14 cellular contexts compared by ENCODE assay signal in the genomic region with DNA sequence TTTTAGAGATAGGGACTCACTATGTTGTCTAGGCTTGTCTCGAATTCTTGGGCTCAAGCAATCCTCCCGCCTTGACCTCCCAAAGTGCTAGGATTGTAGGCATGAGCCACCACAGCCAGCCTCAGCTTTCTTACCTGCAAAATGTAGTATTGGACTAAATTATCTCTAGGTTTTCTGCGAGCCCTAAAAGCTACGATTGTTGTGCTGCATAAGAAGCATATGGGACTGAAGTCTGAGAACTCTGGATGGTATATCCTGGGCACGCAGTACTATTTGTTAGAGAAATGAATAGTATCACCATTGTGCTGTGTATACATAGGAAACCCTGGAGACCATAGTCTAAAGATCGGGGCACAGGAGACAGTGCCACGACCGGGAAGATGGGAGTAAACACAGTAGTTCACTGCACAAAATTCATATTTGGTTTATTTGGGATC.
DNase-seq lines count a peak whose midpoint lies in the region; ATAC-seq and TF ChIP-seq lines count a peak whose summit lies in the region.
"Had no signal": no experiment of that assay in that cellular context is flagged by ENCODE, and none has a peak within 500 bp of the region (broad histone marks: within the 10 kb centered on the region; RNA-seq: fewer than 3 reads in every experiment).

No MANE protein-coding gene starts in this region.

- no peak overlapping the region for H3K4me3 Mint-ChIP-seq in CD14-positive monocyte
- H3K4me3 Mint-ChIP-seq in central memory CD8-positive, alpha-beta T cell = no peak overlapping the region
- no peak overlapping the region for H3K4me3 Mint-ChIP-seq in T-helper 2 cell treated with Interferon-gamma antibody and Interleukin-4, amounts not matched to agents 5 μg/mL and 100 μg/mL, for 36 hours
- H3K4me3 Mint-ChIP-seq: activated naive CD4-positive, alpha-beta T cell treated with anti-CD3 and anti-CD28 coated beads for 36 hours; CD8-positive, alpha-beta T cell had no signal

- H2AFZ ChIP-seq in osteoblast (ENCODE audit: low read length) = no peak overlapping the region

- peaks cover 35% of the 10 kb centered on the region for H3K4me1 ChIP-seq in osteoblast (ENCODE audit: insufficient read depth, low read length)

- intact Hi-C loops in CD14-positive monocyte (cut with micrococcal nuclease) = no loop called here

- H3K27ac ChIP-seq in HL-60 (replicated peaks) (peak overlapping the region; percentile 60), osteoblast (ENCODE audit: low read depth, low read length) (peak overlapping the region; percentile 81)

- peaks cover 28% of the 10 kb centered on the region for H3K36me3 ChIP-seq in osteoblast (ENCODE audit: insufficient read depth, low read length)

- DNase-seq in CD14-positive monocyte (ENCODE audit: low spot score) (no peak), HL-60 (ENCODE audit: low read depth in 1 of 2, low spot score in 1 of 2) (no peak), osteoblast (ENCODE audit: insufficient read length, low spot score, missing footprints) (no peak), NCI-H2196 (lab: John Stamatoyannopoulos, UW; ENCODE audit: unreplicated experiment) (no peak), A172 (ENCODE audit: low spot score) (no peak)
- no peak for DNase-seq in central memory CD8-positive, alpha-beta T cell (ENCODE audit: low spot score in 2 of 2)
- DNase-seq in stimulated activated naive CD4-positive, alpha-beta T cell treated with Interleukin-2 at 50 U/mL for 16 hours (lab: John Stamatoyannopoulos, UW) = no peak
- no peak for DNase-seq in T-helper 2 cell treated with Interferon-gamma antibody and Interleukin-4, amounts not matched to agents 5 μg/mL and 100 μg/mL, for 36 hours (ENCODE audit: low spot score)
- DNase-seq: effector CD8-positive, alpha-beta T cell; NCI-H774; posterior cingulate gyrus; SHP77 treated with DMSO at 0.1 percent for 48 hours had no signal

- peaks cover 0 to 2% (median 0%) of the 10 kb centered on the region in 3 donors for H3K27me3 Mint-ChIP-seq in CD14-positive monocyte (ENCODE audit: low read depth in 3 of 3)
- no peaks in the 10 kb centered on the region for H3K27me3 Mint-ChIP-seq in central memory CD8-positive, alpha-beta T cell
- H3K27me3 Mint-ChIP-seq in T-helper 2 cell treated with Interferon-gamma antibody and Interleukin-4, amounts not matched to agents 5 μg/mL and 100 μg/mL, for 36 hours (ENCODE audit: low read depth) = no peaks in the 10 kb centered on the region

- H3K4me3 ChIP-seq in HL-60 (replicated peaks; ENCODE audit: insufficient read depth, low read length) = no peak overlapping the region
- H3K4me3 ChIP-seq in osteoblast (ENCODE audit: insufficient read depth, low read length) = no peak overlapping the region

- H3K9me3 ChIP-seq in osteoblast (ENCODE audit: low read depth, low read length) = no peaks in the 10 kb centered on the region

- H3K79me2 ChIP-seq in osteoblast (ENCODE audit: insufficient read depth, low read length) = no peaks in the 10 kb centered on the region

- H3K4me2 ChIP-seq in osteoblast (ENCODE audit: insufficient read depth, low read length) = no peak overlapping the region

- no peaks in the 10 kb centered on the region for H4K20me1 ChIP-seq in osteoblast (ENCODE audit: insufficient read depth, low read length)

- H3K27me3 ChIP-seq in HL-60 (ENCODE audit: insufficient read depth, poor library complexity, severe bottlenecking) (no peaks in the 10 kb centered on the region), osteoblast (ENCODE audit: insufficient read depth, low read length) (no peaks in the 10 kb centered on the region)

- H3K36me3 Mint-ChIP-seq in CD14-positive monocyte = peaks cover 26 to 30% of the 10 kb centered on the region in 2 donors
- H3K36me3 Mint-ChIP-seq in central memory CD8-positive, alpha-beta T cell (ENCODE audit: insufficient read depth) = peaks cover 5% of the 10 kb centered on the region
- peaks cover 25% of the 10 kb centered on the region for H3K36me3 Mint-ChIP-seq in T-helper 2 cell treated with Interferon-gamma antibody and Interleukin-4, amounts not matched to agents 5 μg/mL and 100 μg/mL, for 36 hours (ENCODE audit: low read depth)

- H3K9me3 Mint-ChIP-seq in CD14-positive monocyte = peaks cover 0 to 2% (median 0%) of the 10 kb centered on the region in 7 donors
- no peaks in the 10 kb centered on the region for H3K9me3 Mint-ChIP-seq in central memory CD8-positive, alpha-beta T cell
- H3K9me3 Mint-ChIP-seq in T-helper 2 cell treated with Interferon-gamma antibody and Interleukin-4, amounts not matched to agents 5 μg/mL and 100 μg/mL, for 36 hours = no peaks in the 10 kb centered on the region
- H3K9me3 Mint-ChIP-seq: activated naive CD4-positive, alpha-beta T cell treated with anti-CD3 and anti-CD28 coated beads for 36 hours; CD8-positive, alpha-beta T cell had no signal

- peaks cover 60% of the 10 kb centered on the region for H3K4me1 Mint-ChIP-seq in CD14-positive monocyte
- peaks cover 34% of the 10 kb centered on the region for H3K4me1 Mint-ChIP-seq in central memory CD8-positive, alpha-beta T cell
- H3K4me1 Mint-ChIP-seq in T-helper 2 cell treated with Interferon-gamma antibody and Interleukin-4, amounts not matched to agents 5 μg/mL and 100 μg/mL, for 36 hours (ENCODE audit: low read depth) = peaks cover 34% of the 10 kb centered on the region

- ATAC-seq in central memory CD8-positive, alpha-beta T cell (replicated peaks; ENCODE audit: extremely low read depth, poor library complexity, severe bottlenecking) = no peak

- H3K27ac Mint-ChIP-seq in CD14-positive monocyte = peak overlapping the region; percentile 98 to 100 (median 99)
- peak overlapping the region; percentile 92 for H3K27ac Mint-ChIP-seq in central memory CD8-positive, alpha-beta T cell (ENCODE audit: low read depth)
- H3K27ac Mint-ChIP-seq in T-helper 2 cell treated with Interferon-gamma antibody and Interleukin-4, amounts not matched to agents 5 μg/mL and 100 μg/mL, for 36 hours = no peak overlapping the region
- H3K27ac Mint-ChIP-seq: activated naive CD4-positive, alpha-beta T cell treated with anti-CD3 and anti-CD28 coated beads for 36 hours had no signal

- TF ChIP-seq CTCF in CD14-positive monocyte (IDR thresholded peaks at IDR 0.05) (no peak), HL-60 (IDR thresholded peaks at IDR 0.05; ENCODE audit: insufficient read depth, low read length) (no peak), osteoblast (IDR thresholded peaks at IDR 0.05; ENCODE audit: extremely low read depth, low read depth, low read length) (no peak)
